ENCODE assay signal across 9 cellular contexts in the genomic region with DNA sequence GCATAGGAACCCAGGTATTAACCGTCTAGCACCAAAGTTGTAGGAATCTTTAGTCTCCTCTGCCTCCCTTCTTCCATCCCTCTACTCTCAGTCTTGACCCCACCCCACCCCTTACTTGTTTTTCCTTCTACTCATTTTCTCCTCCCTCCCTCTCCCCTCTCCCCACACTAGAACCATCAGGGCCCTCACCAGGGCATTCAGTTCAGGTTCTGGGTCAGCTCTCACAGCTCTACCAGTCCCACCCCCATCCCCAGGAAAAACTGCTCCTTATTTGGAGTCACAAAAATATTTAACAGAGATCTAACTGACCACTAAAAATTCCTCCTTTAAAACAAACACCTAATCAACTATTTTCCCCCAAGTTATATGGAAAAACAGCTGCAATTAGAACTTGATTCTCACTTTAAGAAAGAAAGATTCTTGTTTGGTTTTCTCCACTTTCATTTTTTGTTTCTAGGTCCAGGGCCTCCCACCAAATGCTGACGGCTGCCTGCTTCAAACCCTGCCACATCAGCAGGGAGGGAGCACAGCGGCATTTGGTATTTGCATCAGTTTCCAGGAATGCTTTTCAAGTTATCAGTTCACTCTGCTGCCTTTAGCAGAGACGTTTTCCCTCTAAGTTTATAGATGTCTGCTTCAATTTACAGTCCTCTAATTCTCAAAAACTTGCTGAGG. TPM values are rescaled to one million over a fixed set of nuclear protein-coding genes. Genes with fewer than 3 reads are reported as not detected.
A peak's percentile ranks its signal among the peaks of the same experiment; 100 is the strongest.
DNase-seq lines count a peak whose midpoint lies in the region; ATAC-seq, FAIRE-seq and TF ChIP-seq lines count a peak whose summit lies in the region.
"Had no signal": no experiment of that assay in that cellular context is flagged by ENCODE, and none has a peak within 500 bp of the region (broad histone marks: within the 10 kb centered on the region; RNA-seq: fewer than 3 reads in every experiment).

No MANE protein-coding gene starts in this region.

- FAIRE-seq in pancreas (lab: Jason Lieb, UNC): no peak
- FAIRE-seq: bronchial epithelial cell had no signal

- no peaks in the 10 kb centered on the region for H3K79me2 ChIP-seq in SK-N-SH (ENCODE audit: insufficient read depth)

- peak overlapping the region; percentile 82 for H2AFZ ChIP-seq in SK-N-SH (ENCODE audit: low read depth)

- H3K9me2 ChIP-seq in SK-N-SH: no peaks in the 10 kb centered on the region

- H3K36me3 ChIP-seq in SK-N-SH (replicated peaks in 1 of 2; ENCODE audit: control insufficient read depth in 1 of 2, insufficient read depth in 2 of 2, low read length in 1 of 2): no peaks in the 10 kb centered on the region
- no peaks in the 10 kb centered on the region for H3K36me3 ChIP-seq in prostate gland
- H3K36me3 ChIP-seq in pancreas: no peaks in the 10 kb centered on the region

- H3K4me3 ChIP-seq in SK-N-SH (ENCODE audit: low read depth in 2 of 2, low read length in 1 of 2) (peak overlapping the region in 1 of 2 experiments; percentile 16; a peak in 2 of 4 replicates), skin epidermis (no peak overlapping the region), prostate gland (no peak overlapping the region), pancreas (no peak overlapping the region)

- TF ChIP-seq CTCF in GM20000 (IDR thresholded peaks at IDR 0.05; ENCODE audit: extremely low read depth, missing control alignments) (no peak), SK-N-SH (IDR thresholded peaks at IDR 0.05) (no peak), prostate gland (IDR thresholded peaks at IDR 0.05) (no peak), pancreas (IDR thresholded peaks at IDR 0.05) (no peak)

- no peak for TF ChIP-seq POLR2A in prostate gland (IDR thresholded peaks at IDR 0.05)

- H3K4me2 ChIP-seq in SK-N-SH: peak overlapping the region; percentile 70

- POLR2A ChIA-PET in SK-N-SH (lab: Yijun Ruan, JAX): interaction anchor here (0.6 kb wide), 1 partner anchor 839 kb away, joined by 3 read pairs; no protein-coding TSS in a partner anchor

- peak overlapping the region; percentile 74 for H3K9ac ChIP-seq in SK-N-SH

- H3F3A ChIP-seq in SK-N-SH (replicated peaks; ENCODE audit: insufficient read depth): peaks cover 31% of the 10 kb centered on the region

- ATAC-seq in left ventricle myocardium superior: no peak
- no peak for ATAC-seq in pancreas

- H3K27me3 ChIP-seq in SK-N-SH (ENCODE audit: insufficient read depth) (no peaks in the 10 kb centered on the region), prostate gland (replicated peaks; ENCODE audit: insufficient read depth) (no peaks in the 10 kb centered on the region), pancreas (peaks cover 0 to 5% (median 0%) of the 10 kb centered on the region in 4 donors)

- H3K4me1 ChIP-seq in SK-N-SH (ENCODE audit: control insufficient read depth in 1 of 2, insufficient read depth in 2 of 2, low read depth in 1 of 2, low read length in 1 of 2): peaks cover 5 to 30% of the 10 kb centered on the region in 2 experiments
- H3K4me1 ChIP-seq in prostate gland (replicated peaks): no peaks in the 10 kb centered on the region
- no peaks in the 10 kb centered on the region for H3K4me1 ChIP-seq in pancreas

- H3K9me3 ChIP-seq in SK-N-SH: no peaks in the 10 kb centered on the region
- H3K9me3 ChIP-seq in prostate gland: no peaks in the 10 kb centered on the region
- no peaks in the 10 kb centered on the region for H3K9me3 ChIP-seq in pancreas

- 0 out of 4 replicates have a peak, but pooled peaks of 1 of the 2 experiments have one; percentile 55 for TF ChIP-seq EP300 in SK-N-SH (IDR thresholded peaks at IDR 0.05; ENCODE audit: borderline replicate concordance in 1 of 2, low read depth in 1 of 2, low read length in 1 of 2)

- WGBS in SK-N-SH (ENCODE audit: low lambda C conversion rate): 26% methylated on average over 4 of the region's 4 CpGs
- 31% methylated on average over 4 of the region's 4 CpGs for WGBS in prostate gland
- 57 to 65% methylated on average over 4 of the region's 4 CpGs for WGBS in pancreas, 2 donors

- CTCF ChIA-PET in SK-N-SH (lab: Yijun Ruan, JAX): interaction anchor here (0.6 to 1.3 kb wide), 4 partner anchors 10 to 847 kb away, joined by 3 to 4 read pairs (median 3); no protein-coding TSS in a partner anchor

- H3K27ac ChIP-seq in SK-N-SH (ENCODE audit: low read depth in 2 of 2, low read length in 1 of 2): peak overlapping the region; percentile 88 to 94
- peak overlapping the region in 19 of 21 experiments; percentile 3 to 91 (median 65) for H3K27ac ChIP-seq in skin epidermis
- peak overlapping the region in 1 of 2 donors; percentile 63 for H3K27ac ChIP-seq in prostate gland
- H3K27ac ChIP-seq in pancreas: peak overlapping the region in 1 of 4 donors; percentile 12

- no peaks in the 10 kb centered on the region for H4K20me1 ChIP-seq in SK-N-SH (ENCODE audit: insufficient read depth)

- intact Hi-C loops in left ventricle myocardium superior (cut with micrococcal nuclease) (no loop called here), prostate gland (cut with DNase I) (no loop called here), pancreas (cut with DNase I) (loop anchor here in 2 of 3 donors (5.0 to 10.0 kb wide), 2 partner anchors 100 to 107 kb away; no protein-coding TSS in a partner anchor)

- DNase-seq in GM20000 (ENCODE audit: low spot score) (peak; percentile 28), SK-N-SH (peak; percentile 36), left ventricle myocardium superior (peak; percentile 51), COLO668 (lab: John Stamatoyannopoulos, UW; ENCODE audit: unreplicated experiment) (no peak), DMS79 (lab: John Stamatoyannopoulos, UW) (no peak), prostate gland (ENCODE audit: low spot score) (no peak), pancreas (no peak)

- peak; percentile 23; the same call in 1 of the 2 replicates for TF ChIP-seq RAD21 in SK-N-SH (IDR thresholded peaks at IDR 0.05; ENCODE audit: low read length)

TF ChIP-seq in SK-N-SH, 30 proteins besides CTCF, POLR2A, EP300 and RAD21 (continues in another document):
- TF ChIP-seq SIN3A (IDR thresholded peaks at IDR 0.05; ENCODE audit: borderline replicate concordance, low read depth, low read length) (0 out of 2 replicates have a peak, but pooled peaks have one; percentile 23), ELF1 (IDR thresholded peaks at IDR 0.05) (no peak), RCOR1 (IDR thresholded peaks at IDR 0.05; ENCODE audit: low read length) (no peak), GABPA (IDR thresholded peaks at IDR 0.05; ENCODE audit: low read depth) (no peak), USF2 (IDR thresholded peaks at IDR 0.05; ENCODE audit: borderline replicate concordance, low read depth, low read length) (no peak), NRF1 (IDR thresholded peaks at IDR 0.05; ENCODE audit: low read depth, low read length) (no peak), RFX5 (IDR thresholded peaks at IDR 0.05; ENCODE audit: low read length) (no peak), MXI1 (IDR thresholded peaks at IDR 0.05; ENCODE audit: low read depth, low read length) (no peak), JUND (IDR thresholded peaks at IDR 0.05) (peak; percentile 31; the same call in 1 of the 2 replicates), POLR2AphosphoS5 (IDR thresholded peaks at IDR 0.05; ENCODE audit: low read depth, low read length) (no peak; the same call in 1 of the 2 replicates), CHD2 (IDR thresholded peaks at IDR 0.05; ENCODE audit: low read length, partially characterized antibody) (no peak), FOXJ3 (CRISPR knock-in tag; IDR thresholded peaks at IDR 0.05) (no peak), MEF2A (IDR thresholded peaks at IDR 0.05; ENCODE audit: borderline replicate concordance, low read depth) (no peak), EZH2phosphoT487 (IDR thresholded peaks at IDR 0.05; ENCODE audit: borderline replicate concordance, low read depth) (no peak), YY1 (IDR thresholded peaks at IDR 0.05; ENCODE audit: low read depth) (no peak), NFIC (IDR thresholded peaks at IDR 0.05; ENCODE audit: borderline replicate concordance) (peak; percentile 50; the same call in 1 of the 2 replicates)
- TF ChIP-seq, protein P1, sequence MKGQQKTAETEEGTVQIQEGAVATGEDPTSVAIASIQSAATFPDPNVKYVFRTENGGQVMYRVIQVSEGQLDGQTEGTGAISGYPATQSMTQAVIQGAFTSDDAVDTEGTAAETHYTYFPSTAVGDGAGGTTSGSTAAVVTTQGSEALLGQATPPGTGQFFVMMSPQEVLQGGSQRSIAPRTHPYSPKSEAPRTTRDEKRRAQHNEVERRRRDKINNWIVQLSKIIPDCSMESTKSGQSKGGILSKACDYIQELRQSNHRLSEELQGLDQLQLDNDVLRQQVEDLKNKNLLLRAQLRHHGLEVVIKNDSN (IDR thresholded peaks at IDR 0.05; ENCODE audit: borderline replicate concordance, low read depth): no peak
- TF ChIP-seq, protein P2, sequence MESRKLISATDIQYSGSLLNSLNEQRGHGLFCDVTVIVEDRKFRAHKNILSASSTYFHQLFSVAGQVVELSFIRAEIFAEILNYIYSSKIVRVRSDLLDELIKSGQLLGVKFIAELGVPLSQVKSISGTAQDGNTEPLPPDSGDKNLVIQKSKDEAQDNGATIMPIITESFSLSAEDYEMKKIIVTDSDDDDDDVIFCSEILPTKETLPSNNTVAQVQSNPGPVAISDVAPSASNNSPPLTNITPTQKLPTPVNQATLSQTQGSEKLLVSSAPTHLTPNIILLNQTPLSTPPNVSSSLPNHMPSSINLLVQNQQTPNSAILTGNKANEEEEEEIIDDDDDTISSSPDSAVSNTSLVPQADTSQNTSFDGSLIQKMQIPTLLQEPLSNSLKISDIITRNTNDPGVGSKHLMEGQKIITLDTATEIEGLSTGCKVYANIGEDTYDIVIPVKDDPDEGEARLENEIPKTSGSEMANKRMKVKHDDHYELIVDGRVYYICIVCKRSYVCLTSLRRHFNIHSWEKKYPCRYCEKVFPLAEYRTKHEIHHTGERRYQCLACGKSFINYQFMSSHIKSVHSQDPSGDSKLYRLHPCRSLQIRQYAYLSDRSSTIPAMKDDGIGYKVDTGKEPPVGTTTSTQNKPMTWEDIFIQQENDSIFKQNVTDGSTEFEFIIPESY (IDR thresholded peaks at IDR 0.05; ENCODE audit: borderline replicate concordance, low read depth): no peak

RNA-seq across cellular contexts. Expression of gene COL1A2, which starts 2.8 kb away (rescaled TPM):
- polyA plus RNA-seq in SK-N-SH (2012; rRNA removed) (4.5 and 11.4 TPM in 2 replicates), pancreas (10 to 100 TPM; 12.5 to 18.5 TPM)
- 6.5 and 7.3 TPM in 2 replicates for polyA plus RNA-seq in SK-N-SH (2012; cell fraction: cytosol; rRNA removed)
- 13.4 and 14.1 TPM in 2 replicates for polyA plus RNA-seq in SK-N-SH (2012; cell fraction: nucleus; rRNA removed)
- total RNA-seq in left ventricle myocardium superior (78.1 TPM), prostate gland (100 to 1,000 TPM in 1 of 2 donors, 10 to 100 TPM in 1; 51.2 to 805 TPM), pancreas (100 to 1,000 TPM in 2 of 6 donors, 10 to 100 TPM in 4; 10.9 to 467 (median 43.0) TPM)

Comparison
In these comparisons a context has a peak if more than half of its experiments do, and no peak if none do; other contexts are left out.
1. DNase-seq: peak in GM20000 (single experiment), SK-N-SH (single experiment) and left ventricle myocardium superior (single experiment); none in COLO668 (single experiment), DMS79 (single experiment), prostate gland (single experiment) and pancreas (0 of 6).
2. intact Hi-C loops: an anchor here in pancreas (5.0 to 10.0 kb wide); none called in left ventricle myocardium superior and prostate gland.